13 cellular contexts compared by ENCODE assay signal in the genomic region with DNA sequence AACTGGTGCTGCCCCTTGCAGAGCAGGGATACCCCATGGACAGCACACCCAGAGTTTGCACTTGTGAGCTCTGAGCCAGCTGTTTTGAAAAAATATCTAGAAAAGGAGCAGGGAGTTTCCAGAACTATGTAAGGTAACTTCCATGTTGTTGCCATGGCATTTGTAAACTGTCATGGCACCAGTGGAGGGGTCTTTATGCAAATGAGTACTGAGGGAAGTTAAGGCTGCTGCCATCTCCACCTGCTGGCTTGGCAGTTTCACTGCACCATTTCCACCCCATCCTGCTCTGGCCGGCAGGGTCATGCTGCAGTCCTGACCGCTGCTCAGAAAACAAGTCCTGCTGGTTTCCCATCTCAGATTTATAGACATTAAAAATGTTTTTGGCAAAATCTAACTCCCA. TPM values are rescaled to one million over a fixed set of nuclear protein-coding genes. Genes with fewer than 3 reads are reported as not detected.
A peak's percentile ranks its signal among the peaks of the same experiment; 100 is the strongest.
DNase-seq lines count a peak whose midpoint lies in the region; ATAC-seq and TF ChIP-seq lines count a peak whose summit lies in the region.
"Had no signal": no experiment of that assay in that cellular context is flagged by ENCODE, and none has a peak within 500 bp of the region (broad histone marks: within the 10 kb centered on the region; RNA-seq: fewer than 3 reads in every experiment).

No MANE protein-coding gene starts in this region.

- H3K4me3 ChIP-seq in GM06990 (replicated peaks; ENCODE audit: low read depth, low read length) (no peak overlapping the region), PC-3 (ENCODE audit: low read length) (no peak overlapping the region)
- H3K4me3 ChIP-seq: lower lobe of right lung, skin epidermis had no signal

- H3K79me2 ChIP-seq in PC-3 (ENCODE audit: low read length) = no peaks in the 10 kb centered on the region

- no peaks in the 10 kb centered on the region for H3K4me1 ChIP-seq in PC-3 (ENCODE audit: insufficient read depth, low read length)
- H3K4me1 ChIP-seq: lower lobe of right lung had no signal

- no peaks in the 10 kb centered on the region for H3K9me3 ChIP-seq in PC-3 (ENCODE audit: low read length)

- H3K4me1 Mint-ChIP-seq in activated naive CD4-positive, alpha-beta T cell treated with anti-CD3 and anti-CD28 coated beads, Interleukin-2, amount 10 ng/mL, durations not matched to agents 7 days and 5 days = no peaks in the 10 kb centered on the region
- H3K4me1 Mint-ChIP-seq: stimulated activated effector memory CD8-positive, alpha-beta T cell treated with anti-CD3 and anti-CD28 coated beads, Interleukin-12 subunit alpha, Interleukin-12 subunit beta, amount 100 ng/mL, for 72 hours had no signal

- no peaks in the 10 kb centered on the region for H3K9me2 ChIP-seq in PC-3 (replicated peaks; ENCODE audit: low read length)

- CTCF ChIA-PET in PC-3 (lab: Charles Lee) = no interaction called here
- CTCF ChIA-PET in activated naive CD4-positive, alpha-beta T cell treated with anti-CD3 and anti-CD28 coated beads, Interleukin-2, amount 10 ng/mL, durations not matched to agents 7 days and 5 days (lab: Charles Lee) = no interaction called here

- H3K36me3 ChIP-seq in GM06990 (ENCODE audit: control insufficient read depth, insufficient read depth, low read length) = no peaks in the 10 kb centered on the region
- no peaks in the 10 kb centered on the region for H3K36me3 ChIP-seq in PC-3 (ENCODE audit: low read depth, low read length)
- H3K36me3 ChIP-seq: lower lobe of right lung had no signal

- H3F3A ChIP-seq in PC-3 (ENCODE audit: low read length, unreplicated experiment) = no peaks in the 10 kb centered on the region

- no peak overlapping the region for H3K27ac Mint-ChIP-seq in activated naive CD4-positive, alpha-beta T cell treated with anti-CD3 and anti-CD28 coated beads, Interleukin-2, amount 10 ng/mL, durations not matched to agents 7 days and 5 days
- H3K27ac Mint-ChIP-seq: stimulated activated effector memory CD8-positive, alpha-beta T cell treated with anti-CD3 and anti-CD28 coated beads, Interleukin-12 subunit alpha, Interleukin-12 subunit beta, amount 100 ng/mL, for 72 hours had no signal

- no peak for DNase-seq in GM06990 (ENCODE audit: extremely low read depth, insufficient read length)
- peak; percentile 33 for DNase-seq in PC-3
- DNase-seq in iPS-NIHi7 (ENCODE audit: extremely low spot score) = peak; percentile 81
- DNase-seq in CD1c-positive myeloid dendritic cell (ENCODE audit: extremely low spot score) = no peak
- no peak for DNase-seq in activated effector memory CD4-positive, alpha-beta T cell treated with Interleukin-2 at 50 U/mL for 16 hours
- DNase-seq in activated naive CD4-positive, alpha-beta T cell treated with anti-CD3 and anti-CD28 coated beads, Interleukin-2, amount 10 ng/mL, durations not matched to agents 7 days and 5 days = no peak
- DNase-seq in GM19238 (ENCODE audit: insufficient read length, low spot score) = no peak
- DNase-seq: activated gamma-delta T cell treated with Interleukin-2 at 50 U/mL for 16 hours, lower lobe of right lung, T-helper 9 cell had no signal

- peaks cover 8% of the 10 kb centered on the region for H3K9me3 Mint-ChIP-seq in activated naive CD4-positive, alpha-beta T cell treated with anti-CD3 and anti-CD28 coated beads, Interleukin-2, amount 10 ng/mL, durations not matched to agents 7 days and 5 days

- H3K36me3 Mint-ChIP-seq in activated naive CD4-positive, alpha-beta T cell treated with anti-CD3 and anti-CD28 coated beads, Interleukin-2, amount 10 ng/mL, durations not matched to agents 7 days and 5 days = no peaks in the 10 kb centered on the region
- H3K36me3 Mint-ChIP-seq: stimulated activated effector memory CD8-positive, alpha-beta T cell treated with anti-CD3 and anti-CD28 coated beads, Interleukin-12 subunit alpha, Interleukin-12 subunit beta, amount 100 ng/mL, for 72 hours had no signal

- H3K27ac ChIP-seq in PC-3 (ENCODE audit: low read length) = no peak overlapping the region
- H3K27ac ChIP-seq: lower lobe of right lung, skin epidermis had no signal

- intact Hi-C loops in PC-3 (cut with micrococcal nuclease) = no loop called here

- H2AFZ ChIP-seq in PC-3 (ENCODE audit: low read length) = no peak overlapping the region

- H3K4me2 ChIP-seq in PC-3 (ENCODE audit: low read length) = no peak overlapping the region

- H4K20me1 ChIP-seq in PC-3 (ENCODE audit: low read length) = no peaks in the 10 kb centered on the region

- POLR2A ChIA-PET in PC-3 (lab: Charles Lee; ENCODE audit: unreplicated experiment) = no interaction called here

- H3K4me3 Mint-ChIP-seq in activated naive CD4-positive, alpha-beta T cell treated with anti-CD3 and anti-CD28 coated beads, Interleukin-2, amount 10 ng/mL, durations not matched to agents 7 days and 5 days = no peak overlapping the region
- H3K4me3 Mint-ChIP-seq: stimulated activated effector memory CD8-positive, alpha-beta T cell treated with anti-CD3 and anti-CD28 coated beads, Interleukin-12 subunit alpha, Interleukin-12 subunit beta, amount 100 ng/mL, for 72 hours had no signal

- H3K27me3 Mint-ChIP-seq in activated naive CD4-positive, alpha-beta T cell treated with anti-CD3 and anti-CD28 coated beads, Interleukin-2, amount 10 ng/mL, durations not matched to agents 7 days and 5 days = peaks cover 19% of the 10 kb centered on the region

- peak; percentile 11 for TF ChIP-seq CTCF in GM06990 (IDR thresholded peaks at IDR 0.05; ENCODE audit: insufficient read depth, low read length, poor library complexity, severe bottlenecking)
- TF ChIP-seq CTCF in PC-3 (conservative IDR thresholded peaks at IDR 0.05; ENCODE audit: low read depth, low read length) = peak; percentile 52

- no TSS peak for BruUV-seq in PC-3 (replicated peaks; lab: Mats Ljungman, UMichigan)

- peak; percentile 38 for ATAC-seq in GM21786 (IDR thresholded peaks at IDR 0.05; ENCODE audit: unreplicated experiment)
- ATAC-seq in PC-3 = peak; percentile 46; the same call in 1 of the 2 replicates
- ATAC-seq: lower lobe of right lung; stimulated activated effector memory CD8-positive, alpha-beta T cell treated with anti-CD3 and anti-CD28 coated beads, Interleukin-12 subunit alpha, Interleukin-12 subunit beta, amount 100 ng/mL, for 72 hours had no signal

- H3K9ac ChIP-seq in PC-3 (ENCODE audit: low read length) = no peak overlapping the region

- H3K27me3 ChIP-seq in GM06990 (replicated peaks; ENCODE audit: control insufficient read depth, insufficient read depth, low read length) (no peaks in the 10 kb centered on the region), PC-3 (ENCODE audit: low read length) (peaks cover 7% of the 10 kb centered on the region)

RNA-seq across cellular contexts. Expression of a gene that starts 52.3 kb away (rescaled TPM):
- total RNA-seq in PC-3 (2014; rRNA removed) = not detected in 2 replicates

Comparison
In these comparisons a context has a peak if more than half of its experiments do, and no peak if none do; other contexts are left out.
1. DNase-seq: peak in PC-3 (single experiment) and iPS-NIHi7 (single experiment); none in GM06990 (single experiment), CD1c-positive myeloid dendritic cell (single experiment), activated effector memory CD4-positive, alpha-beta T cell treated with Interleukin-2 at 50 U/mL for 16 hours (single experiment), activated naive CD4-positive, alpha-beta T cell treated with anti-CD3 and anti-CD28 coated beads, Interleukin-2, amount 10 ng/mL, durations not matched to agents 7 days and 5 days (single experiment) and GM19238 (single experiment).